6 cellular contexts compared by ENCODE assay signal in genomic region chr19:2150794-2151338, GRCh38. TPM values are rescaled to one million over a fixed set of nuclear protein-coding genes. Genes with fewer than 3 reads are reported as not detected.
DNase-seq lines count a peak whose midpoint lies in the region; ATAC-seq and TF ChIP-seq lines count a peak whose summit lies in the region.

No MANE protein-coding gene starts in this region.

- peak in 3 of 10 experiments; percentile 12 to 38 (median 25) for DNase-seq in CD4-positive, alpha-beta T cell
- DNase-seq in memory B cell (ENCODE audit: low spot score in 2 of 2) (peak in 1 of 2 donors; percentile 30), left lobe of liver (ENCODE audit: low spot score) (no peak), sciatic nerve (ENCODE audit: low spot score) (no peak)

- no peaks in the 10 kb centered on the region for H3K27me3 Mint-ChIP-seq in CD4-positive, alpha-beta T cell
- no peaks in the 10 kb centered on the region for H3K27me3 Mint-ChIP-seq in activated naive CD4-positive, alpha-beta T cell treated with anti-CD3 and anti-CD28 coated beads, Interleukin-2, amount 50 U/mL, for 24 hours
- no peaks in the 10 kb centered on the region for H3K27me3 Mint-ChIP-seq in memory B cell

- H3K36me3 Mint-ChIP-seq in CD4-positive, alpha-beta T cell (ENCODE audit: low read depth): peaks cover 8% of the 10 kb centered on the region
- no peaks in the 10 kb centered on the region for H3K36me3 Mint-ChIP-seq in activated naive CD4-positive, alpha-beta T cell treated with anti-CD3 and anti-CD28 coated beads, Interleukin-2, amount 50 U/mL, for 24 hours
- peaks cover 2% of the 10 kb centered on the region for H3K36me3 Mint-ChIP-seq in memory B cell

- ATAC-seq in CD4-positive, alpha-beta T cell (ENCODE audit: poor library complexity): no peak
- peak; percentile 33 for ATAC-seq in HG02840 (IDR thresholded peaks at IDR 0.05; ENCODE audit: low FRiP score, unreplicated experiment)
- peak; percentile 1 for ATAC-seq in memory B cell (ENCODE audit: low read depth)
- no peak for ATAC-seq in left lobe of liver
- no peak for ATAC-seq in sciatic nerve

- peak overlapping the region; percentile 77 for H3K27ac ChIP-seq in CD4-positive, alpha-beta T cell (ENCODE audit: low read depth, low read length)

- POLR2A ChIA-PET in CD4-positive, alpha-beta T cell (lab: Charles Lee): interaction anchor here (0.8 to 2.1 kb wide), 6 partner anchors 13 to 800 kb away, joined by 3 to 11 read pairs (median 6); partner anchors contain the start of gene GADD45B

- H3K9me3 Mint-ChIP-seq in CD4-positive, alpha-beta T cell: no peaks in the 10 kb centered on the region
- no peaks in the 10 kb centered on the region for H3K9me3 Mint-ChIP-seq in activated naive CD4-positive, alpha-beta T cell treated with anti-CD3 and anti-CD28 coated beads, Interleukin-2, amount 50 U/mL, for 24 hours
- no peaks in the 10 kb centered on the region for H3K9me3 Mint-ChIP-seq in memory B cell

- peaks cover 35% of the 10 kb centered on the region for H3K4me1 Mint-ChIP-seq in CD4-positive, alpha-beta T cell (ENCODE audit: low read depth)
- peaks cover 38% of the 10 kb centered on the region for H3K4me1 Mint-ChIP-seq in activated naive CD4-positive, alpha-beta T cell treated with anti-CD3 and anti-CD28 coated beads, Interleukin-2, amount 50 U/mL, for 24 hours
- H3K4me1 Mint-ChIP-seq in memory B cell: peaks cover 24% of the 10 kb centered on the region

- intact Hi-C loops in CD4-positive, alpha-beta T cell (cut with DNase I, micrococcal nuclease): loop anchor here (1.0 to 5.0 kb wide), 5 partner anchors 54 to 176 kb away; partner anchors contain the start of genes IZUMO4 (in 2 of the 2), MOB3A (in 2 of the 2), PLEKHJ1 (in 2 of the 2) and SF3A2 (in 2 of the 2)
- intact Hi-C loops in sciatic nerve (cut with DNase I): no loop called here

- TF ChIP-seq CTCF in CD4-positive, alpha-beta T cell (IDR thresholded peaks at IDR 0.05): no peak

- H3K27ac Mint-ChIP-seq in CD4-positive, alpha-beta T cell: peak overlapping the region; percentile 85
- peak overlapping the region; percentile 35 for H3K27ac Mint-ChIP-seq in activated naive CD4-positive, alpha-beta T cell treated with anti-CD3 and anti-CD28 coated beads, Interleukin-2, amount 50 U/mL, for 24 hours
- H3K27ac Mint-ChIP-seq in memory B cell: peak overlapping the region; percentile 74

- H3K9me3 ChIP-seq in CD4-positive, alpha-beta T cell (ENCODE audit: control insufficient read depth, low read length): no peaks in the 10 kb centered on the region

- peak overlapping the region; percentile 86 for H3K4me3 Mint-ChIP-seq in CD4-positive, alpha-beta T cell
- peak overlapping the region; percentile 90 for H3K4me3 Mint-ChIP-seq in activated naive CD4-positive, alpha-beta T cell treated with anti-CD3 and anti-CD28 coated beads, Interleukin-2, amount 50 U/mL, for 24 hours
- H3K4me3 Mint-ChIP-seq in memory B cell: peak overlapping the region; percentile 85

- CTCF ChIA-PET in CD4-positive, alpha-beta T cell (lab: Charles Lee): interaction anchor here (2.0 kb wide), 1 partner anchor 21 kb away, joined by 6 read pairs; no protein-coding TSS in a partner anchor

- no peaks in the 10 kb centered on the region for H3K27me3 ChIP-seq in CD4-positive, alpha-beta T cell (ENCODE audit: control insufficient read depth, insufficient read depth, low read length)

RNA-seq across cellular contexts. Expression of gene AP3D1, which starts 0.5 kb away (rescaled TPM):
- total RNA-seq in CD4-positive, alpha-beta T cell: 10 to 100 TPM; 41.8 to 41.9 TPM
- 63.4 TPM for total RNA-seq in left lobe of liver
- 81.4 TPM for total RNA-seq in sciatic nerve

RNA-seq across cellular contexts. Expression of gene DOT1L, which starts 12.9 kb away (rescaled TPM):
- 10 to 100 TPM; 20.9 to 24.8 TPM for total RNA-seq in CD4-positive, alpha-beta T cell
- total RNA-seq in left lobe of liver: 17.2 TPM
- total RNA-seq in sciatic nerve: 26.3 TPM

RNA-seq across cellular contexts. Expression of gene IZUMO4, which starts 54.2 kb away (rescaled TPM):
- 10 to 100 TPM; 17.4 to 17.9 TPM for total RNA-seq in CD4-positive, alpha-beta T cell
- 5.2 TPM for total RNA-seq in left lobe of liver
- 37.8 TPM for total RNA-seq in sciatic nerve

RNA-seq across cellular contexts. Expression of gene MOB3A, which starts 54.7 kb away (rescaled TPM):
- total RNA-seq in CD4-positive, alpha-beta T cell: 10 to 100 TPM; 96.4 to 97.3 TPM
- total RNA-seq in left lobe of liver: 11.2 TPM
- 54.0 TPM for total RNA-seq in sciatic nerve

Comparison
In these comparisons a context has a peak if more than half of its experiments do, and no peak if none do; other contexts are left out.
1. ATAC-seq: peak in HG02840 (single experiment) and memory B cell (single experiment); none in CD4-positive, alpha-beta T cell (single experiment), left lobe of liver (single experiment) and sciatic nerve (single experiment).
2. H3K27ac Mint-ChIP-seq: peak in every context shown above with its lines; median percentile 85 in CD4-positive, alpha-beta T cell; 74 in memory B cell; 35 in activated naive CD4-positive, alpha-beta T cell treated with anti-CD3 and anti-CD28 coated beads, Interleukin-2, amount 50 U/mL, for 24 hours.
3. Peak in every context shown above with its lines, with median percentiles within 50 percentile points of each other: H3K4me3 Mint-ChIP-seq.